15 cellular contexts compared by ENCODE assay signal in the genomic region with DNA sequence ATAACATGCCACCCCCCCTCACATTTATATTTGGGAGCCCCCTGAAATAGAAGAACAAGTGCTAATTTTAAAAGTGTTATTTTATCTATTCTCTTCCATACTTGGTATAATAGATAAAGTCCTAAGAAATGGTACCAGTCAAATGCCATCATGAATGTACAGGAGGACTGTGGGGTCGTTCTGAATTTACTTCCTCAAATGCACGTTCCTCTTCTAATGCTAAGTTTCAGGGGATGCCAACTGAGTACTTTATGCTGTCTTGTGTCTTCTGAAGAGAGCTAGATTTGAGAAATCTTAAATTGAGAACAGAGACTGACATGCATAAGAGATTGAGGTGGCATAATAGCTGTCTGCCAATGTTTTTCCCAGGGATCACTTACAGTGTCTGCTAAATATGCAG. TPM values are rescaled to one million over a fixed set of nuclear protein-coding genes. Genes with fewer than 3 reads are reported as not detected.
A peak's percentile ranks its signal among the peaks of the same experiment; 100 is the strongest.
DNase-seq lines count a peak whose midpoint lies in the region; ATAC-seq lines count a peak whose summit lies in the region.
"Had no signal": no experiment of that assay in that cellular context is flagged by ENCODE, and none has a peak within 500 bp of the region (broad histone marks: within the 10 kb centered on the region; RNA-seq: fewer than 3 reads in every experiment).

No MANE protein-coding gene starts in this region.

- DNase-seq in SIG-M5 treated with dmso at 0.1 percent for 504 hours (lab: John Stamatoyannopoulos, UW; ENCODE audit: unreplicated experiment) (peak; percentile 2), SIG-M5 (lab: John Stamatoyannopoulos, UW) (no peak), OCI-M1 (lab: John Stamatoyannopoulos, UW) (peak; percentile 3), naive B cell (no peak), HPDE6-E6E7 (ENCODE audit: extremely low spot score) (no peak), GM19238 (ENCODE audit: insufficient read length, low spot score) (no peak)
- DNase-seq in naive thymus-derived CD4-positive, alpha-beta T cell: no peak
- DNase-seq: 8988T; AML-193; CD4-positive, CD25-positive, alpha-beta regulatory T cell; DMS53; H7 had no signal

- H3K36me3 ChIP-seq in naive thymus-derived CD4-positive, alpha-beta T cell (ENCODE audit: control insufficient read depth in 2 of 3, insufficient read depth in 3 of 3, low read length in 3 of 3): no peaks in the 10 kb centered on the region
- H3K36me3 ChIP-seq: BLaER1 treated with 17β-estradiol and CSF1 and Interleukin-3, amounts not matched to agents 10 nM and 100 nM had no signal

- H3K27me3 ChIP-seq in naive thymus-derived CD4-positive, alpha-beta T cell (ENCODE audit: control insufficient read depth in 2 of 2, insufficient read depth in 2 of 2, low read length in 2 of 2): no peaks in the 10 kb centered on the region
- H3K27me3 ChIP-seq: BLaER1 treated with 17β-estradiol and CSF1 and Interleukin-3, amounts not matched to agents 10 nM and 100 nM had no signal

- H3K9me3 Mint-ChIP-seq in naive B cell: peaks cover 0 to 12% (median 4%) of the 10 kb centered on the region in 7 donors
- H3K9me3 Mint-ChIP-seq in naive thymus-derived CD4-positive, alpha-beta T cell: peaks cover 0 to 12% (median 3%) of the 10 kb centered on the region in 11 donors
- H3K9me3 Mint-ChIP-seq: GM23338 had no signal

- peak; percentile 51 to 52 for ATAC-seq in naive B cell (ENCODE audit: low read depth in 2 of 2)
- no peak for ATAC-seq in naive thymus-derived CD4-positive, alpha-beta T cell
- ATAC-seq: GM23338 had no signal

- no peak overlapping the region for H3K27ac ChIP-seq in naive thymus-derived CD4-positive, alpha-beta T cell (ENCODE audit: low read depth, low read length)
- H3K27ac ChIP-seq: BLaER1 treated with 17β-estradiol and CSF1 and Interleukin-3, amounts not matched to agents 10 nM and 100 nM had no signal

- H3K36me3 Mint-ChIP-seq in naive B cell: peaks cover under 1 to 3% of the 10 kb centered on the region in 2 donors
- H3K36me3 Mint-ChIP-seq in naive thymus-derived CD4-positive, alpha-beta T cell: peaks cover 0 to 7% (median 3%) of the 10 kb centered on the region in 5 donors
- H3K36me3 Mint-ChIP-seq: CD4-positive, CD25-positive, alpha-beta regulatory T cell; IgD-negative memory B cell had no signal

- CTCF ChIA-PET in naive thymus-derived CD4-positive, alpha-beta T cell (lab: Charles Lee): no interaction called here

- H3K4me1 ChIP-seq in naive thymus-derived CD4-positive, alpha-beta T cell (ENCODE audit: control insufficient read depth in 2 of 2, insufficient read depth in 2 of 2, low read length in 2 of 2): no peaks in the 10 kb centered on the region

- H3K27ac Mint-ChIP-seq in naive B cell: peak overlapping the region in 1 of 6 donors; percentile 24
- no peak overlapping the region for H3K27ac Mint-ChIP-seq in naive thymus-derived CD4-positive, alpha-beta T cell
- H3K27ac Mint-ChIP-seq: CD4-positive, CD25-positive, alpha-beta regulatory T cell; GM23338; IgD-negative memory B cell had no signal

- POLR2A ChIA-PET in naive thymus-derived CD4-positive, alpha-beta T cell (lab: Charles Lee): no interaction called here

- H3K9me3 ChIP-seq in naive thymus-derived CD4-positive, alpha-beta T cell (ENCODE audit: control insufficient read depth in 2 of 3, low read length in 3 of 3): no peaks in the 10 kb centered on the region

- intact Hi-C loops in naive thymus-derived CD4-positive, alpha-beta T cell (cut with micrococcal nuclease): no loop called here

- H3K27me3 Mint-ChIP-seq in naive B cell: peaks cover 0 to 10% (median 7%) of the 10 kb centered on the region in 3 donors
- peaks cover 9 to 22% (median 19%) of the 10 kb centered on the region in 5 donors for H3K27me3 Mint-ChIP-seq in naive thymus-derived CD4-positive, alpha-beta T cell
- H3K27me3 Mint-ChIP-seq: IgD-negative memory B cell had no signal

- H3K4me3 Mint-ChIP-seq in naive B cell: no peak overlapping the region
- H3K4me3 Mint-ChIP-seq in naive thymus-derived CD4-positive, alpha-beta T cell: no peak overlapping the region
- H3K4me3 Mint-ChIP-seq: CD4-positive, CD25-positive, alpha-beta regulatory T cell; GM23338; IgD-negative memory B cell had no signal

- no peak overlapping the region for H3K4me3 ChIP-seq in naive thymus-derived CD4-positive, alpha-beta T cell (ENCODE audit: low read length)
- H3K4me3 ChIP-seq: BLaER1 treated with 17β-estradiol and CSF1 and Interleukin-3, amounts not matched to agents 10 nM and 100 nM; GM23338 had no signal

- H3K4me1 Mint-ChIP-seq in naive B cell: peaks cover 18 to 22% (median 22%) of the 10 kb centered on the region in 3 donors
- H3K4me1 Mint-ChIP-seq in naive thymus-derived CD4-positive, alpha-beta T cell: no peaks in the 10 kb centered on the region
- H3K4me1 Mint-ChIP-seq: CD4-positive, CD25-positive, alpha-beta regulatory T cell; GM23338 had no signal

RNA-seq across cellular contexts. Expression of gene CFAP54, which starts 59.0 kb away (rescaled TPM):
- not detected for polyA plus RNA-seq in naive B cell (ENCODE audit: low read depth in 6 of 6)
- total RNA-seq in naive thymus-derived CD4-positive, alpha-beta T cell: under 1 TPM; 0.22 to 0.93 (median 0.30) TPM
- under 1 TPM in 1 of 2 donors, not detected in 1; 0.07 TPM for polyA plus RNA-seq in naive thymus-derived CD4-positive, alpha-beta T cell
- total RNA-seq: H7 had no signal

Comparison
In these comparisons a context has a peak if more than half of its experiments do, and no peak if none do; other contexts are left out.
1. DNase-seq: peak in SIG-M5 treated with dmso at 0.1 percent for 504 hours (single experiment) and OCI-M1 (single experiment); none in SIG-M5 (single experiment), naive B cell (single experiment), HPDE6-E6E7 (single experiment), naive thymus-derived CD4-positive, alpha-beta T cell (0 of 9) and GM19238 (single experiment).